Comparison of ENCODE assay signal across 8 cellular contexts in the genomic region with DNA sequence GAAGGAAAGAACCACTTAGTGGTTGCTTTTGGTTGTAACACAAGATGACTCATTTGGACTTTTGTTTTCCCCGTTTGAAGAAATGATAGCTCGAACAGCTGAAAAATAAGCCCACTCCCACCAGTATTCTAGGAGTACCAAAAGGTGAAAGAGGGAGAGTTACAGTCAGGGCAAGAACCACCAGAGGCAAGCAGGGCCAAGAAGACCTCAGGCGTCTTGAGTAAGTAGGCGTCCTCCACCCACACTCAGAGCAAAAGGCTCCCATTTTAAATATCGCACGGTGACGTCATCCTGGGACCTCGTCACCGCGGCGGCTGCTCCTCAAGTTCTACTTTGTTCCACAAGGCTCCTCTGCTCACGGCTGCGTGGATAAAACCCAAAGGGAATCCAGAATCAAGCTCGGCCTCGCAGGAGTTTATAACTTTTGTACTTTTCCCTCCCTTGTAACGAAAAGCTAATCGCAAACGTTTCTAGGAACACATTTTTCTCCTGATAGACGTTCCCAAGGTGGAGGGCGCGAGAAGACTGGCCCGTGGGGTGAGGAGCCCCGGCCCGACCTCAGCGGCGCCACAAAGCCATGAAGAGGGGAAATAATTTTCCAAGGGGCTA. TPM values are rescaled to one million over a fixed set of nuclear protein-coding genes. Genes with fewer than 3 reads are reported as not detected.
DNase-seq lines count a peak whose midpoint lies in the region; ATAC-seq and TF ChIP-seq lines count a peak whose summit lies in the region.

No MANE protein-coding gene starts in this region.

- no peak for TF ChIP-seq CTCF in lower lobe of right lung (IDR thresholded peaks at IDR 0.05)

- ATAC-seq in GM18909 (IDR thresholded peaks at IDR 0.05; ENCODE audit: poor library complexity, unreplicated experiment) (peak; percentile 69), HG03139 (IDR thresholded peaks at IDR 0.05; ENCODE audit: unreplicated experiment) (peak; percentile 51), lower lobe of right lung (peak; percentile 72)

- intact Hi-C loops in lower lobe of right lung (cut with DNase I): no loop called here

- peak; percentile 83 for DNase-seq in AG20443 (ENCODE audit: low spot score)
- DNase-seq in NCI-H446 (lab: John Stamatoyannopoulos, UW): peak; percentile 72 to 85
- DNase-seq in activated CD4-positive, alpha-beta T cell treated with anti-CD3 and anti-CD28 coated beads, Interleukin-2, amount 50 U/mL, for 48 hours: peak; percentile 76 to 83
- peak; percentile 72 for DNase-seq in ecto neural progenitor cell (ENCODE audit: low spot score)
- peak; percentile 86 for DNase-seq in lower lobe of right lung
- DNase-seq in stimulated activated CD4-positive, alpha-beta T cell treated with anti-CD3 and anti-CD28 coated beads, Interleukin-4, amount 100 ng/mL, for 48 hours (ENCODE audit: low read depth in 2 of 2): peak; percentile 69 to 77

- H3K4me3 ChIP-seq in lower lobe of right lung: peak overlapping the region; percentile 87

- no peaks in the 10 kb centered on the region for H3K9me3 ChIP-seq in lower lobe of right lung

- no peaks in the 10 kb centered on the region for H3K27me3 ChIP-seq in lower lobe of right lung (ENCODE audit: low read depth)

- H3K36me3 ChIP-seq in lower lobe of right lung: peaks cover 18% of the 10 kb centered on the region

- peaks cover 25% of the 10 kb centered on the region for H3K4me1 ChIP-seq in lower lobe of right lung

- peak overlapping the region; percentile 96 for H3K27ac ChIP-seq in lower lobe of right lung

RNA-seq across cellular contexts. Expression of gene BTG3, which starts 1.2 kb away (rescaled TPM):
- 51.8 TPM for total RNA-seq in lower lobe of right lung

Comparison
In these comparisons a context has a peak if more than half of its experiments do, and no peak if none do; other contexts are left out.
1. Peak in every context shown above with its lines: DNase-seq, ATAC-seq, H3K4me3 ChIP-seq and H3K27ac ChIP-seq.